Comparison of ENCODE assay signal across 1 cellular context in the genomic region with DNA sequence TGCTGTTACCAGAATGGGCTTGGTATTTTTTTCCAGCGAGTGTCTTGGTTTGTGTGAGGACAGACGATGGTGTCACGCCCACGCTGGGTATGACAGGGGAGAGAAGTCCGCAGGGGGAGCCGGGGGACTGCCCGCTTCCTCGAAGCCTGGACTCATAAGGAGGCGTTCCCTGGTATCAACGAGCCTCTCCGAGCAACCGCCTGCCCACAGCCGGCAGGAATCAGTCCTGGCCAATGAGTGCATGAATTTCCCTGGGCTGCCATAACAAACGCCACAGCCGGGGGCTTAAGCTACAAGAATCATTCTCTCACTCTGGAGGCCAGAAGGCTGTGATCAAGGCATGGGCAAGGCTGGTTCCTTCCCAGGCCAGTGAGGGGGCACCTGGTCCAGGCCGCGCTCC.
A peak's percentile ranks its signal among the peaks of the same experiment; 100 is the strongest.
TF ChIP-seq lines count a peak whose summit lies in the region.

No MANE protein-coding gene starts in this region.

TF ChIP-seq in H1, 55 proteins besides CTCF, POLR2A, EP300 and RAD21:
- no peak for TF ChIP-seq RBBP5 (IDR thresholded peaks at IDR 0.05; ENCODE audit: borderline replicate concordance, low read depth, low read length)
- TF ChIP-seq TBP (IDR thresholded peaks at IDR 0.05; ENCODE audit: low read depth, low read length) = peak; percentile 41; the same call in 1 of the 2 replicates
- TF ChIP-seq TAF1 (IDR thresholded peaks at IDR 0.05; ENCODE audit: low read depth, low read length) = 0 out of 2 replicates have a peak, but pooled peaks have one; percentile 29
- peak; percentile 44; the same call in 1 of the 2 replicates for TF ChIP-seq SP1 (IDR thresholded peaks at IDR 0.05; ENCODE audit: low read depth, low read length)
